1 cellular context compared by ENCODE assay signal in genomic region chr1:247324913-247325312, GRCh38.
TF ChIP-seq lines count a peak whose summit lies in the region.

No MANE protein-coding gene starts in this region.

TF ChIP-seq in GM23338, 12 proteins besides CTCF, POLR2A, EP300 and RAD21 (continued from another document):
- TF ChIP-seq REST (IDR thresholded peaks at IDR 0.05; ENCODE audit: unreplicated experiment): no peak
- no peak for TF ChIP-seq EZH2phosphoT487 (IDR thresholded peaks at IDR 0.05; ENCODE audit: unreplicated experiment)
- TF ChIP-seq CREB1 (CRISPR knock-in tag; IDR thresholded peaks at IDR 0.05; ENCODE audit: low read depth): no peak
- TF ChIP-seq ZNF462 (CRISPR knock-in tag; IDR thresholded peaks at IDR 0.05): no peak
- TF ChIP-seq STAT1 (IDR thresholded peaks at IDR 0.05; ENCODE audit: unreplicated experiment): no peak
- no peak for TF ChIP-seq POLR2AphosphoS5 (IDR thresholded peaks at IDR 0.05; ENCODE audit: low read depth)
- TF ChIP-seq ZNF114 (CRISPR knock-in tag; IDR thresholded peaks at IDR 0.05): no peak
